ENCODE assay signal across 19 cellular contexts in the genomic region with DNA sequence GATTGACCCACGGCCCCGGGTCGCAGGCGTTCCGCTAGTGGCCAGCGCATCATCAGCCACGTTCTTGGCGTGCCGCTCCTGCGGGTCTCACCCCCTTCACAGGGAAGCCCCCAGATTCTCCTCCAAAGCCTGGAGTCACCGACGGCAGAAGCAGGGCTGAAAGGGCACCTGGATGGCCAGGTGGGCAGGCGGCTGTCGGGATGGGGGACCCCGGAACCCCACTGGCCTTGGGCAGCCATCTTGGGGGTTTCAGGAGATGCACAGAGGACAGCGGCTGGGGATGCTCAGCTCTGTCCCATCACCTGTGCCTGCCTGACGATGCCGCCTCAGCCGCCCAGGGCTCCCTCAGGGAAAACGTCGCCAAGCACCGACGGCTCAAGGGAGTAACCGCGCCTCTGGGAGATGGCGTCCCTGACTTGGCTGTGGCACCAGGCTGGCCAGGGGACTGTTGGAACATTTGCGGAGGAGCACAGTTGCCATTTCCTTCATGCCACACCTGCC. TPM values are rescaled to one million over a fixed set of nuclear protein-coding genes. Genes with fewer than 3 reads are reported as not detected.
DNase-seq lines count a peak whose midpoint lies in the region; ATAC-seq and TF ChIP-seq lines count a peak whose summit lies in the region.
"Had no signal": no experiment of that assay in that cellular context is flagged by ENCODE, and none has a peak within 500 bp of the region (broad histone marks: within the 10 kb centered on the region; RNA-seq: fewer than 3 reads in every experiment).

No MANE protein-coding gene starts in this region.

- TF ChIP-seq CTCF in heart left ventricle (IDR thresholded peaks at IDR 0.05) (no peak), right atrium auricular region (IDR thresholded peaks at IDR 0.05) (no peak), chondrocyte (IDR thresholded peaks at IDR 0.05) (no peak), lower lobe of right lung (IDR thresholded peaks at IDR 0.05) (no peak), upper lobe of right lung (IDR thresholded peaks at IDR 0.05) (no peak)

- H3K4me1 Mint-ChIP-seq in chondrocyte (ENCODE audit: low read depth), result no peaks in the 10 kb centered on the region

- H3K9me3 ChIP-seq in heart left ventricle, result no peaks in the 10 kb centered on the region
- no peaks in the 10 kb centered on the region for H3K9me3 ChIP-seq in right atrium auricular region
- H3K9me3 ChIP-seq in lower lobe of right lung, result no peaks in the 10 kb centered on the region
- no peaks in the 10 kb centered on the region for H3K9me3 ChIP-seq in upper lobe of right lung
- H3K9me3 ChIP-seq: BLaER1 had no signal

- H3K36me3 ChIP-seq in heart left ventricle (no peaks in the 10 kb centered on the region), right atrium auricular region (no peaks in the 10 kb centered on the region), lower lobe of right lung (no peaks in the 10 kb centered on the region), upper lobe of right lung (no peaks in the 10 kb centered on the region)
- H3K36me3 ChIP-seq: BLaER1 had no signal

- H3K27ac Mint-ChIP-seq in chondrocyte (ENCODE audit: unreplicated experiment), result no peak overlapping the region
- H3K27ac Mint-ChIP-seq: CD4-positive, alpha-beta T cell had no signal

- peaks cover 24% of the 10 kb centered on the region for H3K27me3 Mint-ChIP-seq in chondrocyte (ENCODE audit: low read depth)

- no peak overlapping the region for H3K4me3 ChIP-seq in heart left ventricle
- H3K4me3 ChIP-seq in right atrium auricular region, result no peak overlapping the region
- no peak overlapping the region for H3K4me3 ChIP-seq in lower lobe of right lung
- no peak overlapping the region for H3K4me3 ChIP-seq in upper lobe of right lung
- H3K4me3 ChIP-seq: BLaER1 had no signal

- H3K9me3 Mint-ChIP-seq in chondrocyte (ENCODE audit: low read depth), result no peaks in the 10 kb centered on the region
- H3K9me3 Mint-ChIP-seq: CD4-positive, alpha-beta T cell had no signal

- no peaks in the 10 kb centered on the region for H3K4me1 ChIP-seq in heart left ventricle
- H3K4me1 ChIP-seq in right atrium auricular region, result no peaks in the 10 kb centered on the region
- H3K4me1 ChIP-seq in lower lobe of right lung, result peaks cover under 1% of the 10 kb centered on the region
- no peaks in the 10 kb centered on the region for H3K4me1 ChIP-seq in upper lobe of right lung

- DNase-seq in heart left ventricle, result peak in 3 of 5 donors; percentile 13 to 44 (median 25)
- DNase-seq in right atrium auricular region (ENCODE audit: low spot score), result no peak
- peak; percentile 89 for DNase-seq in chondrocyte (ENCODE audit: low spot score)
- DNase-seq in lower lobe of right lung, result peak; percentile 41
- DNase-seq in upper lobe of right lung, result peak; percentile 62
- DNase-seq in activated CD8-positive, alpha-beta memory T cell treated with anti-CD3 and anti-CD28 coated beads, Interleukin-2, amount 50 U/mL, for 4 hours, result no peak
- no peak for DNase-seq in activated T-cell treated with anti-CD3 and anti-CD28 coated beads, Interleukin-2, amount 50 U/mL, for 48 hours
- DNase-seq: CD4-positive, alpha-beta T cell; DMS79; H7; Karpas-422; MV-4-11; NCI-H1694 treated with DMSO at 0.1 percent for 48 hours; NCI-H2081 treated with DMSO at 0.1 percent for 48 hours; NCI-H2171 treated with DMSO at 0.1 percent for 48 hours; NCI-H524 treated with DMSO at 0.1 percent for 48 hours; NCI-H82; SHP77 treated with DMSO at 0.1 percent for 48 hours had no signal

- no peak overlapping the region for H3K4me3 Mint-ChIP-seq in chondrocyte (ENCODE audit: unreplicated experiment)
- H3K4me3 Mint-ChIP-seq: CD4-positive, alpha-beta T cell had no signal

- TF ChIP-seq POLR2A in heart left ventricle (IDR thresholded peaks at IDR 0.05), result no peak

- H3K36me3 Mint-ChIP-seq in chondrocyte (ENCODE audit: low read depth), result peaks cover 2% of the 10 kb centered on the region

- peaks cover 22 to 80% (median 52%) of the 10 kb centered on the region in 9 donors for H3K27me3 ChIP-seq in heart left ventricle
- H3K27me3 ChIP-seq in right atrium auricular region, result peaks cover 0 to 6% of the 10 kb centered on the region in 2 donors
- H3K27me3 ChIP-seq in lower lobe of right lung (ENCODE audit: low read depth), result peaks cover 83% of the 10 kb centered on the region
- peaks cover 68% of the 10 kb centered on the region for H3K27me3 ChIP-seq in upper lobe of right lung

- WGBS in heart left ventricle, 4 donors, result 91 to 96% (median 94%) methylated on average over 16 to 27 of the region's 27 CpGs

- intact Hi-C loops in heart left ventricle (cut with DNase I) (no loop called here), lower lobe of right lung (cut with DNase I) (no loop called here), upper lobe of right lung (cut with DNase I) (no loop called here)

- H3K27ac ChIP-seq in heart left ventricle (no peak overlapping the region), right atrium auricular region (no peak overlapping the region), lower lobe of right lung (no peak overlapping the region), upper lobe of right lung (no peak overlapping the region)
- H3K27ac ChIP-seq: BLaER1 had no signal

- ATAC-seq in heart left ventricle (no peak), lower lobe of right lung (no peak), upper lobe of right lung (no peak)

RNA-seq across cellular contexts. Expression of gene SLC9A3, which starts 14.1 kb away (rescaled TPM):
- total RNA-seq in heart left ventricle (1 to 10 TPM in 6 of 9 donors, under 1 TPM in 3; 0.65 to 3.8 (median 1.1) TPM), right atrium auricular region (1 to 10 TPM; 1.8 to 2.3 TPM), chondrocyte (0.95 to 1.4 TPM (median 1.1 TPM) in 3 replicates), lower lobe of right lung (1.1 TPM), upper lobe of right lung (1.0 TPM)
- polyA plus RNA-seq in heart left ventricle, result under 1 TPM; 0.50 to 0.82 TPM

Comparison
In these comparisons a context has a peak if more than half of its experiments do, and no peak if none do; other contexts are left out.
1. DNase-seq: peak in heart left ventricle (3 of 5), chondrocyte (single experiment), lower lobe of right lung (single experiment) and upper lobe of right lung (single experiment); none in right atrium auricular region (single experiment), activated CD8-positive, alpha-beta memory T cell treated with anti-CD3 and anti-CD28 coated beads, Interleukin-2, amount 50 U/mL, for 4 hours (single experiment) and activated T-cell treated with anti-CD3 and anti-CD28 coated beads, Interleukin-2, amount 50 U/mL, for 48 hours (0 of 2).